1 cellular context compared by ENCODE assay signal in the genomic region with DNA sequence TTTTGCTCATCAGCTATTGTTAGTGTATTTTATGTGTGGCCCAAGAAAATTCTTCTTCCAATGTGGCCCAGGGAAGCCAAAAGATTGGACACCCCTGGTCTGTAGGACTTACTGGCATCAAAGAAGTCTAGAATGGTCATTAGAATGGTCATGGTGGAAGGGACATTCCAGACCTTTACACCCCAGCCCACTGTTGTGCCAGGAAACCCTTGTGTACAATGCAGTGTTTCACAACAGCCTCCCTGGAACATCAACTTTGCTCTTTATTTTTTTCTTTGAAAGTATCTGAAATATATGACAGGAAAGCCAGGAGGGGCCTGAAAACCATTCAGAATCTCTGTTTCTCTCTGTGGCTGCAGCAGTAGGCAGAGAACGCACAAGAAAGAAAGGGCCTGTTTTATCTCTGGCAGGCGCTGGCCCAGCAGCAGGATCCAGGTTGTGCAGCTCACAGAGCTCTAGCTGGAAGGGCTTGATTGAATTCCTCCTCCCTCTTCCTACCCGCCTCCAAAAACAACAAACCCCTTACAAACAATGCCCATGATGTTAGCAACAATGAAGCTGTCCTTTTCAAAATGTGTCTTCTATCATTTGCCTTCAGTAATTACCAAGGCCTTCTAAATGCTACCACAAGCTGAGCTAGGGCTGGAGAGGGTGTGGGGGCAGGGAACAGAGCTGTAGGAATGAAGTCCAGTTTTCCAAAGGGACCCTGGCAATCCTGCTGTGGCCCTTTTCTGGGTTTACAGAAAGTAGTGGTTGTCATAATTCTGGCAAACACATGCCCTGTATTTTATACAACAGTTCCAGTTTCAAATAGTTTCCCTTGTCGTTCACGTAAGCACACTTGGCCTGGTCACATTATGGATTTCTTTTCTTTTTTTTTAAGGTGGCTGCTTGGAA.
TF ChIP-seq lines count a peak whose summit lies in the region.

No MANE protein-coding gene starts in this region.

TF ChIP-seq in H1, 55 proteins besides CTCF, POLR2A, EP300 and RAD21:
- no peak for TF ChIP-seq YY1 (IDR thresholded peaks at IDR 0.05; ENCODE audit: low read depth, low read length)
- no peak for TF ChIP-seq TCF12 (IDR thresholded peaks at IDR 0.05; ENCODE audit: low read depth, low read length)
- TF ChIP-seq SP4 (IDR thresholded peaks at IDR 0.05; ENCODE audit: low read length) = no peak
- no peak for TF ChIP-seq SUZ12 (IDR thresholded peaks at IDR 0.05; ENCODE audit: low read length)
- TF ChIP-seq BRCA1 (IDR thresholded peaks at IDR 0.05; ENCODE audit: low read depth, low read length) = no peak
- TF ChIP-seq MAFK (IDR thresholded peaks at IDR 0.05; ENCODE audit: low read depth, low read length) = no peak
- TF ChIP-seq GABPA (IDR thresholded peaks at IDR 0.05; ENCODE audit: borderline replicate concordance, insufficient read depth, low read length) = no peak
- TF ChIP-seq TEAD4 (IDR thresholded peaks at IDR 0.05; ENCODE audit: low read depth, low read length) = no peak
- TF ChIP-seq CTBP2 (IDR thresholded peaks at IDR 0.05; ENCODE audit: borderline replicate concordance, insufficient read depth, insufficient read length, low read length) = no peak
- TF ChIP-seq, protein P1, sequence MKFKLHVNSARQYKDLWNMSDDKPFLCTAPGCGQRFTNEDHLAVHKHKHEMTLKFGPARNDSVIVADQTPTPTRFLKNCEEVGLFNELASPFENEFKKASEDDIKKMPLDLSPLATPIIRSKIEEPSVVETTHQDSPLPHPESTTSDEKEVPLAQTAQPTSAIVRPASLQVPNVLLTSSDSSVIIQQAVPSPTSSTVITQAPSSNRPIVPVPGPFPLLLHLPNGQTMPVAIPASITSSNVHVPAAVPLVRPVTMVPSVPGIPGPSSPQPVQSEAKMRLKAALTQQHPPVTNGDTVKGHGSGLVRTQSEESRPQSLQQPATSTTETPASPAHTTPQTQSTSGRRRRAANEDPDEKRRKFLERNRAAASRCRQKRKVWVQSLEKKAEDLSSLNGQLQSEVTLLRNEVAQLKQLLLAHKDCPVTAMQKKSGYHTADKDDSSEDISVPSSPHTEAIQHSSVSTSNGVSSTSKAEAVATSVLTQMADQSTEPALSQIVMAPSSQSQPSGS (IDR thresholded peaks at IDR 0.05; ENCODE audit: low read length) = no peak
- TF ChIP-seq SIN3A (conservative IDR thresholded peaks at IDR 0.05 in 1 of 2, IDR thresholded peaks at IDR 0.05 in 1 of 2; ENCODE audit: low read depth in 1 of 2, low read length in 2 of 2) = no peak
- no peak for TF ChIP-seq HDAC2 (IDR thresholded peaks at IDR 0.05; ENCODE audit: borderline replicate concordance in 1 of 2, low read depth in 2 of 2, low read length in 2 of 2)
- no peak for TF ChIP-seq CREB1 (IDR thresholded peaks at IDR 0.05)
- no peak for TF ChIP-seq TAF1 (IDR thresholded peaks at IDR 0.05; ENCODE audit: low read depth, low read length)
- TF ChIP-seq, protein P2, sequence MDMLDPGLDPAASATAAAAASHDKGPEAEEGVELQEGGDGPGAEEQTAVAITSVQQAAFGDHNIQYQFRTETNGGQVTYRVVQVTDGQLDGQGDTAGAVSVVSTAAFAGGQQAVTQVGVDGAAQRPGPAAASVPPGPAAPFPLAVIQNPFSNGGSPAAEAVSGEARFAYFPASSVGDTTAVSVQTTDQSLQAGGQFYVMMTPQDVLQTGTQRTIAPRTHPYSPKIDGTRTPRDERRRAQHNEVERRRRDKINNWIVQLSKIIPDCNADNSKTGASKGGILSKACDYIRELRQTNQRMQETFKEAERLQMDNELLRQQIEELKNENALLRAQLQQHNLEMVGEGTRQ (IDR thresholded peaks at IDR 0.05; ENCODE audit: low read length) = no peak
- TF ChIP-seq, protein P3, sequence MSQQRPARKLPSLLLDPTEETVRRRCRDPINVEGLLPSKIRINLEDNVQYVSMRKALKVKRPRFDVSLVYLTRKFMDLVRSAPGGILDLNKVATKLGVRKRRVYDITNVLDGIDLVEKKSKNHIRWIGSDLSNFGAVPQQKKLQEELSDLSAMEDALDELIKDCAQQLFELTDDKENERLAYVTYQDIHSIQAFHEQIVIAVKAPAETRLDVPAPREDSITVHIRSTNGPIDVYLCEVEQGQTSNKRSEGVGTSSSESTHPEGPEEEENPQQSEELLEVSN (IDR thresholded peaks at IDR 0.05) = no peak
- no peak for TF ChIP-seq TAF7 (optimal IDR thresholded peaks at IDR 0.05; ENCODE audit: borderline replicate concordance, low read depth, low read length)
- no peak for TF ChIP-seq RFX5 (IDR thresholded peaks at IDR 0.05; ENCODE audit: borderline replicate concordance, low read depth, low read length)
- no peak for TF ChIP-seq SIX5 (IDR thresholded peaks at IDR 0.05; ENCODE audit: low read depth, low read length)
